ENCODE assay signal across 23 cellular contexts in genomic region chr1:245698116-245698515, GRCh38.
"Had no signal": no experiment of that assay in that cellular context is flagged by ENCODE, and none has a peak within 500 bp of the region (broad histone marks: within the 10 kb centered on the region; RNA-seq: fewer than 3 reads in every experiment).

No MANE protein-coding gene starts in this region.

- H3K9me3 Mint-ChIP-seq: immature natural killer cell, mesothelial cell of epicardium had no signal

- H3K27ac Mint-ChIP-seq: immature natural killer cell, mesothelial cell of epicardium had no signal

- H2AFZ ChIP-seq: hepatocyte had no signal

- H3K4me2 ChIP-seq: hepatocyte had no signal

- H3K4me3 Mint-ChIP-seq: immature natural killer cell, mesothelial cell of epicardium had no signal

- H3K27ac ChIP-seq: coronary artery, dorsolateral prefrontal cortex, esophagus muscularis mucosa, foreskin keratinocyte, gastroesophageal sphincter, heart left ventricle, hepatocyte, left lung, lower lobe of right lung had no signal

- FAIRE-seq: colon, endothelial cell of umbilical vein, frontal cortex had no signal

- H3K27me3 ChIP-seq: dorsolateral prefrontal cortex, esophagus muscularis mucosa, foreskin keratinocyte, gastroesophageal sphincter, heart left ventricle, hepatocyte, left lung had no signal

- H3K4me1 ChIP-seq: esophagus muscularis mucosa, foreskin keratinocyte, gastroesophageal sphincter, heart left ventricle, left lung, lower lobe of right lung had no signal

- H3K4me1 Mint-ChIP-seq: immature natural killer cell had no signal

- DNase-seq: dermis blood vessel endothelial cell; dorsolateral prefrontal cortex; effector CD4-positive, alpha-beta T cell; effector memory CD4-positive, alpha-beta T cell; foreskin keratinocyte; heart left ventricle; hypothalamus; immature natural killer cell; islet precursor cell; left cardiac atrium; left lung; left ventricle myocardium superior; lower lobe of right lung; mesendoderm; mucosa of descending colon had no signal

- H3K4me3 ChIP-seq: coronary artery, dorsolateral prefrontal cortex, esophagus muscularis mucosa, gastroesophageal sphincter, heart left ventricle, hepatocyte, left lung, lower lobe of right lung, mucosa of descending colon had no signal

- ATAC-seq: foreskin keratinocyte, gastroesophageal sphincter, heart left ventricle, left cardiac atrium, left lung, left ventricle myocardium superior, lower lobe of right lung, mucosa of descending colon had no signal

- H3K79me2 ChIP-seq: hepatocyte had no signal

- H3K9me3 ChIP-seq: heart left ventricle, left lung, lower lobe of right lung, mucosa of descending colon had no signal

- H3K36me3 ChIP-seq: esophagus muscularis mucosa, gastroesophageal sphincter, heart left ventricle, left lung, lower lobe of right lung had no signal
